ENCODE assay signal across 14 cellular contexts in the genomic region with DNA sequence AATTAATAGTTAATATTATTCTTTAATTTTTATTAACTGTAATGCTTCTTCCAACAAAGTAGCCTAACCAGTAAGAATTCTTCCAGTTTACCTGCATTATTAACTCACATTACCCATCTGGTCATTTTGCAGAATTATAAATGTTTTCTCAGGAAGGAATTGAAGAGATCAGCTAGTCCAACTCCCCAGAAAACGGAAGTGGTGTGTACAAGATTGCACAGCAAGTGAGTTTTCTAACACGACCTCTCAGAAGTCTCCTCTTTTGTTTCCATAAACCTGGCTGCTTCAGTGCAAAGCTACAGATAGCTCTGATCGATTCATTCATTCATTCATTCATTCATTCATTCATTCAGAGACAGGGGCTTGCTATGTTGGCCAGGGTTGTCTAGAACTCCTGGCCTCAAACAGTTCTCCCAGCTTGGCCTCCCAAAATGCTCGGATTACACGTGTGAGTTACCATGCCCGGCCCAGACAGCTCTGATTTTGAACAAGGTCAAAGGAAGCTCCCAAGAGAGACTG.
DNase-seq lines count a peak whose midpoint lies in the region; ATAC-seq, FAIRE-seq and TF ChIP-seq lines count a peak whose summit lies in the region.
"Had no signal": no experiment of that assay in that cellular context is flagged by ENCODE, and none has a peak within 500 bp of the region (broad histone marks: within the 10 kb centered on the region; RNA-seq: fewer than 3 reads in every experiment).

No MANE protein-coding gene starts in this region.

- WGBS in GM12878 (ENCODE audit: insufficient coverage, insufficient replicate concordance, low lambda C conversion rate, missing lambda C conversion rate), result 9% methylated on average over 6 of the region's 6 CpGs

- no peaks in the 10 kb centered on the region for H3K27me3 Mint-ChIP-seq in nephron progenitor cell (ENCODE audit: low read depth, poor library complexity)
- no peaks in the 10 kb centered on the region for H3K27me3 Mint-ChIP-seq in CD8-positive, alpha-beta T cell (ENCODE audit: low read depth)
- H3K27me3 Mint-ChIP-seq: B cell; CD4-positive, alpha-beta T cell had no signal

- no peaks in the 10 kb centered on the region for H4K20me1 ChIP-seq in GM12878 (ENCODE audit: control insufficient read depth, insufficient read depth)

- H2AFZ ChIP-seq in GM12878 (ENCODE audit: control insufficient read depth, low read depth, low read length), result no peak overlapping the region

- H3K36me3 Mint-ChIP-seq in nephron progenitor cell (ENCODE audit: low read depth), result peaks cover 34% of the 10 kb centered on the region
- H3K36me3 Mint-ChIP-seq in CD8-positive, alpha-beta T cell, result no peaks in the 10 kb centered on the region

- peak overlapping the region; percentile 95 for H3K27ac Mint-ChIP-seq in nephron progenitor cell
- H3K27ac Mint-ChIP-seq in CD8-positive, alpha-beta T cell, result no peak overlapping the region
- H3K27ac Mint-ChIP-seq: B cell; CD4-positive, alpha-beta T cell had no signal

- no peaks in the 10 kb centered on the region for H3K4me1 ChIP-seq in GM12878 (ENCODE audit: control insufficient read depth, insufficient read depth, low read length)
- H3K4me1 ChIP-seq in CD8-positive, alpha-beta T cell (ENCODE audit: insufficient read depth, low read length), result no peaks in the 10 kb centered on the region

- H3K4me1 Mint-ChIP-seq in nephron progenitor cell, result peaks cover 89% of the 10 kb centered on the region
- no peaks in the 10 kb centered on the region for H3K4me1 Mint-ChIP-seq in CD8-positive, alpha-beta T cell (ENCODE audit: low read depth)

- BruUV-seq in GM12878 (replicated peaks; lab: Mats Ljungman, UMichigan), result no TSS peak

- TF ChIP-seq CTCF in GM12878 (IDR thresholded peaks at IDR 0.05 in 2 of 3, conservative IDR thresholded peaks at IDR 0.05 in 1 of 3; ENCODE audit: control insufficient read depth in 2 of 3, extremely low read depth in 1 of 3, insufficient read depth in 1 of 3, low read depth in 3 of 3, low read length in 3 of 3) (no peak), nephron progenitor cell (IDR thresholded peaks at IDR 0.05) (no peak)
- TF ChIP-seq CTCF in CD8-positive, alpha-beta T cell (IDR thresholded peaks at IDR 0.05), result no peak

- H3K4me3 Mint-ChIP-seq in nephron progenitor cell, result no peak overlapping the region
- H3K4me3 Mint-ChIP-seq in CD8-positive, alpha-beta T cell, result no peak overlapping the region
- H3K4me3 Mint-ChIP-seq: B cell; CD4-positive, alpha-beta T cell had no signal

- no peaks in the 10 kb centered on the region for H3K79me2 ChIP-seq in GM12878 (ENCODE audit: control insufficient read depth, insufficient read depth, low read length)

- TF ChIP-seq RAD21 in GM12878 (IDR thresholded peaks at IDR 0.05; ENCODE audit: insufficient read depth, low read depth, low read length), result no peak

- no peaks in the 10 kb centered on the region for H3K36me3 ChIP-seq in GM12878 (ENCODE audit: control insufficient read depth in 2 of 2, insufficient read depth in 2 of 2, low read length in 1 of 2)
- no peaks in the 10 kb centered on the region for H3K36me3 ChIP-seq in CD8-positive, alpha-beta T cell (ENCODE audit: insufficient read depth, low read length)
- H3K36me3 ChIP-seq: HAP-1 had no signal

- RAD21 ChIA-PET in GM12878 (lab: Charles Lee; ENCODE audit: unreplicated experiment), result no interaction called here

- H3K9ac ChIP-seq in GM12878 (ENCODE audit: control insufficient read depth, insufficient read depth, low read length), result no peak overlapping the region

- TF ChIP-seq EP300 in GM12878 (IDR thresholded peaks at IDR 0.05; ENCODE audit: borderline replicate concordance in 1 of 2, control insufficient read depth in 1 of 2, low read depth in 2 of 2, low read length in 2 of 2), result no peak

- TF ChIP-seq POLR2A in GM12891 (IDR thresholded peaks at IDR 0.05; ENCODE audit: low read depth, low read length) (no peak), GM12878 (IDR thresholded peaks at IDR 0.05; ENCODE audit: low read depth, low read length) (no peak)

- CTCF ChIA-PET in GM12878 (lab: Yijun Ruan, JAX), result no interaction called here
- CTCF ChIA-PET in CD8-positive, alpha-beta T cell (lab: Charles Lee), result no interaction called here

- intact Hi-C loops in GM12878 (cut with micrococcal nuclease; ENCODE audit: unreplicated experiment), result no loop called here
- intact Hi-C loops in CD8-positive, alpha-beta T cell (cut with DNase I, micrococcal nuclease), result no loop called here

- POLR2A ChIA-PET in GM12878 (lab: Charles Lee), result no interaction called here
- POLR2A ChIA-PET in CD8-positive, alpha-beta T cell (lab: Charles Lee), result no interaction called here

- DNase-seq in GM12891 (ENCODE audit: insufficient read length, low spot score), result no peak
- DNase-seq in MV-4-11 (lab: John Stamatoyannopoulos, UW), result peak; percentile 50
- no peak for DNase-seq in GM12878 (ENCODE audit: low read depth, low spot score)
- DNase-seq in nephron progenitor cell, result no peak
- no peak for DNase-seq in NCI-H1436 treated with DMSO at 0.1 percent for 48 hours (lab: John Stamatoyannopoulos, UW)
- no peak for DNase-seq in kidney tubule cell (ENCODE audit: low spot score)
- DNase-seq in CD8-positive, alpha-beta T cell, result no peak
- DNase-seq: CD4-positive, alpha-beta T cell; DMS79 had no signal

- H3K27me3 ChIP-seq in GM12878 (replicated peaks in 1 of 2; ENCODE audit: control insufficient read depth in 2 of 2, insufficient read depth in 2 of 2, low read length in 1 of 2), result no peaks in the 10 kb centered on the region
- no peaks in the 10 kb centered on the region for H3K27me3 ChIP-seq in CD8-positive, alpha-beta T cell (ENCODE audit: insufficient read depth, low read length)

- in situ Hi-C loops in GM12878 (cut with MboI), result no loop called here

- FAIRE-seq in GM12891 (lab: Jason Lieb, UNC) (no peak), GM12878 (lab: Jason Lieb, UNC) (no peak)
- FAIRE-seq: A204.1, GM19239, H1 had no signal

- H3K4me2 ChIP-seq in GM12878 (ENCODE audit: control insufficient read depth, insufficient read depth), result no peak overlapping the region

- no peaks in the 10 kb centered on the region for H3K9me3 ChIP-seq in GM12878 (replicated peaks; ENCODE audit: control insufficient read depth, insufficient read depth, low read length)
- no peaks in the 10 kb centered on the region for H3K9me3 ChIP-seq in CD8-positive, alpha-beta T cell (ENCODE audit: low read length)
- H3K9me3 ChIP-seq: HAP-1 had no signal

- no peak overlapping the region for H3K4me3 ChIP-seq in GM12878
- no peak overlapping the region for H3K4me3 ChIP-seq in CD8-positive, alpha-beta T cell (ENCODE audit: low read depth, low read length)
- H3K4me3 ChIP-seq: HAP-1 had no signal

- SMC1A ChIA-PET in GM12878 (lab: Charles Lee; ENCODE audit: uncharacterized antibody, unreplicated experiment), result no interaction called here

- peaks cover 13% of the 10 kb centered on the region for H3K9me3 Mint-ChIP-seq in nephron progenitor cell
- H3K9me3 Mint-ChIP-seq in CD8-positive, alpha-beta T cell, result no peaks in the 10 kb centered on the region
- H3K9me3 Mint-ChIP-seq: CD4-positive, alpha-beta T cell had no signal

- no peak for ATAC-seq in GM12878
- no peak for ATAC-seq in CD8-positive, alpha-beta T cell

- no peak overlapping the region for H3K27ac ChIP-seq in GM12878 (ENCODE audit: control insufficient read depth, insufficient read depth)
- no peak overlapping the region for H3K27ac ChIP-seq in CD8-positive, alpha-beta T cell (ENCODE audit: low read depth, low read length)

TF ChIP-seq in GM12891, 5 proteins besides CTCF, POLR2A, EP300 and RAD21:
- TF ChIP-seq POLR2AphosphoS5 (IDR thresholded peaks at IDR 0.05; ENCODE audit: low read depth, low read length) (no peak), TAF1 (IDR thresholded peaks at IDR 0.05; ENCODE audit: low read depth, low read length) (no peak), SPI1 (IDR thresholded peaks at IDR 0.05; ENCODE audit: low read depth, low read length) (peak; percentile 57), PAX5 (IDR thresholded peaks at IDR 0.05; ENCODE audit: insufficient read depth, low read length, severe bottlenecking) (no peak), POU2F2 (IDR thresholded peaks at IDR 0.05; ENCODE audit: low read depth, low read length) (no peak)

TF ChIP-seq in GM12878, 131 proteins besides CTCF, POLR2A, EP300 and RAD21:
- TF ChIP-seq SUPT20H (IDR thresholded peaks at IDR 0.05; ENCODE audit: borderline replicate concordance, control insufficient read depth, low read depth, low read length), result no peak
- peak; percentile 48; the same call in 1 of the 2 replicates for TF ChIP-seq SPI1 (IDR thresholded peaks at IDR 0.05; ENCODE audit: borderline replicate concordance, insufficient read depth, low read depth, low read length)
- peak; percentile 73; the same call in 1 of the 2 replicates for TF ChIP-seq ZNF24 (IDR thresholded peaks at IDR 0.05)
